ENCODE assay signal across 31 cellular contexts in genomic region chr13:112887151-112887550, GRCh38.
A peak's percentile ranks its signal among the peaks of the same experiment; 100 is the strongest.
DNase-seq lines count a peak whose midpoint lies in the region; ATAC-seq, FAIRE-seq and TF ChIP-seq lines count a peak whose summit lies in the region.
"Had no signal": no experiment of that assay in that cellular context is flagged by ENCODE, and none has a peak within 500 bp of the region (broad histone marks: within the 10 kb centered on the region; RNA-seq: fewer than 3 reads in every experiment).

No MANE protein-coding gene starts in this region.

- H3K4me3 Mint-ChIP-seq in stimulated activated naive B cell treated with anti-CD40 and anti-IgM and Interleukin-4, amounts not matched to agents 10 μg/mL and 1 μg/mL and 100 μg/mL, for 72 hours, result no peak overlapping the region
- H3K4me3 Mint-ChIP-seq in glutamatergic neuron (ENCODE audit: unreplicated experiment), result no peak overlapping the region
- H3K4me3 Mint-ChIP-seq: activated naive CD8-positive, alpha-beta T cell treated with anti-CD3 and anti-CD28 coated beads, Interleukin-2, amount 50 U/mL, for 24 hours; GM23338; nephron had no signal

- ATAC-seq in left cardiac atrium (no peak), GM12878 (no peak)
- no peak for ATAC-seq in stimulated activated naive B cell treated with anti-CD40 and anti-IgM and Interleukin-4, amounts not matched to agents 10 μg/mL and 1 μg/mL and 100 μg/mL, for 72 hours (replicated peaks)
- ATAC-seq: activated naive CD8-positive, alpha-beta T cell treated with anti-CD3 and anti-CD28 coated beads, Interleukin-2, amount 50 U/mL, for 24 hours; GM23338; stimulated activated naive CD8-positive, alpha-beta T cell treated with anti-CD3 and anti-CD28 coated beads, Interleukin-15, Interleukin-2, amounts not matched to agents 100 U/mL and 50 U/mL, for 24 hours had no signal

- no peak overlapping the region for H2AFZ ChIP-seq in GM12878 (ENCODE audit: control insufficient read depth, low read depth, low read length)
- H2AFZ ChIP-seq: GM23338, PC-9 had no signal

- in situ Hi-C loops in GM12878 (cut with MboI), result no loop called here

- POLR2A ChIA-PET in GM12878 (lab: Charles Lee), result interaction anchor here (0.6 kb wide), 1 partner anchor 185 kb away, joined by 4 read pairs; no protein-coding TSS in a partner anchor

- intact Hi-C loops in left cardiac atrium (cut with DNase I) (no loop called here), left ventricle myocardium inferior (cut with micrococcal nuclease) (no loop called here), GM12878 (cut with micrococcal nuclease; ENCODE audit: unreplicated experiment) (no loop called here)

- no peak for FAIRE-seq in GM12878 (lab: Jason Lieb, UNC)
- FAIRE-seq in small intestine (lab: Jason Lieb, UNC), result no peak
- FAIRE-seq: astrocyte had no signal

- H3K27me3 ChIP-seq in left ventricle myocardium inferior (ENCODE audit: low read depth), result peaks cover 19% of the 10 kb centered on the region
- no peaks in the 10 kb centered on the region; a peak in 1 of 4 replicates for H3K27me3 ChIP-seq in GM12878 (replicated peaks in 1 of 2; ENCODE audit: control insufficient read depth in 2 of 2, insufficient read depth in 2 of 2, low read length in 1 of 2)
- no peaks in the 10 kb centered on the region for H3K27me3 ChIP-seq in small intestine (ENCODE audit: control insufficient read depth in 2 of 2, insufficient read depth in 2 of 2, low read length in 2 of 2)
- H3K27me3 ChIP-seq: colonic mucosa, ovary had no signal

- no peaks in the 10 kb centered on the region for H3K79me2 ChIP-seq in GM12878 (ENCODE audit: control insufficient read depth, insufficient read depth, low read length)

- peaks cover 0 to 19% of the 10 kb centered on the region in 2 donors for H3K4me1 Mint-ChIP-seq in stimulated activated naive B cell treated with anti-CD40 and anti-IgM and Interleukin-4, amounts not matched to agents 10 μg/mL and 1 μg/mL and 100 μg/mL, for 72 hours
- peaks cover 15% of the 10 kb centered on the region for H3K4me1 Mint-ChIP-seq in glutamatergic neuron (ENCODE audit: low read depth, unreplicated experiment)
- H3K4me1 Mint-ChIP-seq: activated naive CD8-positive, alpha-beta T cell treated with anti-CD3 and anti-CD28 coated beads, Interleukin-2, amount 50 U/mL, for 24 hours had no signal

- SMC1A ChIA-PET in GM12878 (lab: Charles Lee; ENCODE audit: uncharacterized antibody, unreplicated experiment), result no interaction called here

- H3K9ac ChIP-seq in GM12878 (ENCODE audit: control insufficient read depth, insufficient read depth, low read length), result no peak overlapping the region
- H3K9ac ChIP-seq: BLaER1 had no signal

- RAD21 ChIA-PET in GM12878 (lab: Charles Lee; ENCODE audit: unreplicated experiment), result no interaction called here

- CTCF ChIA-PET in GM12878 (lab: Yijun Ruan, JAX), result interaction anchor here (2.2 kb wide), 1 partner anchor 13 kb away, joined by 10 read pairs; no protein-coding TSS in a partner anchor

- H4K20me1 ChIP-seq in GM12878 (ENCODE audit: control insufficient read depth, insufficient read depth), result no peaks in the 10 kb centered on the region

- H3K27ac Mint-ChIP-seq in stimulated activated naive B cell treated with anti-CD40 and anti-IgM and Interleukin-4, amounts not matched to agents 10 μg/mL and 1 μg/mL and 100 μg/mL, for 72 hours, result peak overlapping the region; percentile 52
- H3K27ac Mint-ChIP-seq in glutamatergic neuron (ENCODE audit: unreplicated experiment), result no peak overlapping the region
- H3K27ac Mint-ChIP-seq: activated naive CD8-positive, alpha-beta T cell treated with anti-CD3 and anti-CD28 coated beads, Interleukin-2, amount 50 U/mL, for 24 hours; GM23338; nephron had no signal

- H3K36me3 ChIP-seq in left ventricle myocardium inferior (peaks cover 15% of the 10 kb centered on the region), GM12878 (ENCODE audit: control insufficient read depth in 2 of 2, insufficient read depth in 2 of 2, low read length in 1 of 2) (no peaks in the 10 kb centered on the region; a peak in 1 of 4 replicates), small intestine (ENCODE audit: control insufficient read depth in 2 of 2, insufficient read depth in 2 of 2, low read length in 2 of 2) (no peaks in the 10 kb centered on the region)
- H3K36me3 ChIP-seq: colonic mucosa, ovary had no signal

- peaks cover 9 to 20% of the 10 kb centered on the region in 2 donors for H3K36me3 Mint-ChIP-seq in stimulated activated naive B cell treated with anti-CD40 and anti-IgM and Interleukin-4, amounts not matched to agents 10 μg/mL and 1 μg/mL and 100 μg/mL, for 72 hours
- H3K36me3 Mint-ChIP-seq in glutamatergic neuron (ENCODE audit: unreplicated experiment), result no peaks in the 10 kb centered on the region

- H3K4me1 ChIP-seq in left ventricle myocardium inferior (peaks cover 16% of the 10 kb centered on the region), GM12878 (ENCODE audit: control insufficient read depth, insufficient read depth, low read length) (no peaks in the 10 kb centered on the region), small intestine (ENCODE audit: control insufficient read depth in 2 of 2, insufficient read depth in 1 of 2, low read depth in 1 of 2, low read length in 1 of 2) (no peaks in the 10 kb centered on the region)

- H3K9me3 ChIP-seq in left ventricle myocardium inferior (replicated peaks), result no peaks in the 10 kb centered on the region
- no peaks in the 10 kb centered on the region for H3K9me3 ChIP-seq in GM12878 (replicated peaks; ENCODE audit: control insufficient read depth, insufficient read depth, low read length)
- H3K9me3 ChIP-seq in small intestine (ENCODE audit: control insufficient read depth, low read depth), result no peaks in the 10 kb centered on the region
- H3K9me3 ChIP-seq: BLaER1, colonic mucosa, ovary had no signal

- H3K4me3 ChIP-seq in left ventricle myocardium inferior (no peak overlapping the region), GM12878 (no peak overlapping the region), small intestine (ENCODE audit: low read depth in 1 of 2, low read length in 2 of 2) (no peak overlapping the region)
- H3K4me3 ChIP-seq: BLaER1, colonic mucosa, GM23338, ovary, PC-9, skin epidermis had no signal

- no TSS peak for BruUV-seq in GM12878 (replicated peaks; lab: Mats Ljungman, UMichigan)

- H3K27ac ChIP-seq in left ventricle myocardium inferior (replicated peaks) (no peak overlapping the region), GM12878 (ENCODE audit: control insufficient read depth, insufficient read depth) (no peak overlapping the region), small intestine (ENCODE audit: low read depth in 1 of 2, low read length in 1 of 2) (no peak overlapping the region)
- H3K27ac ChIP-seq: BLaER1, cardiac muscle cell, colonic mucosa, epithelial cell of prostate, ovary, PC-9, skin epidermis had no signal

- peak; percentile 15 for DNase-seq in left cardiac atrium
- no peak for DNase-seq in left ventricle myocardium inferior
- DNase-seq in NCI-H146 treated with DMSO at 0.1 percent for 48 hours (lab: John Stamatoyannopoulos, UW; ENCODE audit: unreplicated experiment), result peak; percentile 25
- DNase-seq in GM12878 (ENCODE audit: low read depth, low spot score), result no peak
- no peak for DNase-seq in stimulated activated naive B cell treated with anti-CD40 and anti-IgM and Interleukin-4, amounts not matched to agents 10 μg/mL and 1 μg/mL and 100 μg/mL, for 72 hours
- no peak for DNase-seq in NCI-H2171 treated with DMSO at 0.1 percent for 48 hours (lab: John Stamatoyannopoulos, UW)
- no peak for DNase-seq in glutamatergic neuron
- DNase-seq in small intestine, result no peak
- DNase-seq: activated CD4-positive, alpha-beta T cell treated with anti-CD3 and anti-CD28 coated beads for 48 hours; activated effector memory CD4-positive, alpha-beta T cell treated with anti-CD3 and anti-CD28 coated beads, Interleukin-2, amount 50 U/mL, for 16 hours; activated naive CD8-positive, alpha-beta T cell treated with anti-CD3 and anti-CD28 coated beads, Interleukin-2, amount 50 U/mL, for 24 hours; colonic mucosa; DMS79 treated with DMSO at 0.1 percent for 48 hours; effector CD8-positive, alpha-beta T cell; GF-D8; hippocampal formation; IMR-90; mammary epithelial cell; MV-4-11; NCI-H187; NCI-H524; ovary; PC-9; stimulated activated naive CD8-positive, alpha-beta T cell treated with anti-CD3 and anti-CD28 coated beads, Interleukin-15, Interleukin-2, amounts not matched to agents 100 U/mL and 50 U/mL, for 24 hours had no signal

- H3K27me3 Mint-ChIP-seq in stimulated activated naive B cell treated with anti-CD40 and anti-IgM and Interleukin-4, amounts not matched to agents 10 μg/mL and 1 μg/mL and 100 μg/mL, for 72 hours, result no peaks in the 10 kb centered on the region
- H3K27me3 Mint-ChIP-seq in glutamatergic neuron (ENCODE audit: unreplicated experiment), result peaks cover 1% of the 10 kb centered on the region
- H3K27me3 Mint-ChIP-seq: activated naive CD8-positive, alpha-beta T cell treated with anti-CD3 and anti-CD28 coated beads, Interleukin-2, amount 50 U/mL, for 24 hours had no signal

- H3K4me2 ChIP-seq in GM12878 (ENCODE audit: control insufficient read depth, insufficient read depth), result no peak overlapping the region
- H3K4me2 ChIP-seq: BLaER1, GM23338, PC-9 had no signal

- TF ChIP-seq CTCF in left ventricle myocardium inferior (IDR thresholded peaks at IDR 0.05; ENCODE audit: borderline replicate concordance), result no peak
- no peak for TF ChIP-seq CTCF in GM12878 (IDR thresholded peaks at IDR 0.05 in 2 of 3, conservative IDR thresholded peaks at IDR 0.05 in 1 of 3; ENCODE audit: control insufficient read depth in 2 of 3, extremely low read depth in 1 of 3, insufficient read depth in 1 of 3, low read depth in 3 of 3, low read length in 3 of 3)
- no peak for TF ChIP-seq CTCF in glutamatergic neuron (IDR thresholded peaks at IDR 0.05; ENCODE audit: partially characterized antibody, unreplicated experiment)

- peak; percentile 27; the same call in 1 of the 2 replicates for TF ChIP-seq POLR2A in GM12878 (IDR thresholded peaks at IDR 0.05; ENCODE audit: low read depth, low read length)

- TF ChIP-seq EP300 in GM12878 (IDR thresholded peaks at IDR 0.05; ENCODE audit: borderline replicate concordance in 1 of 2, control insufficient read depth in 1 of 2, low read depth in 2 of 2, low read length in 2 of 2), result no peak

- no peaks in the 10 kb centered on the region for H3K9me3 Mint-ChIP-seq in stimulated activated naive B cell treated with anti-CD40 and anti-IgM and Interleukin-4, amounts not matched to agents 10 μg/mL and 1 μg/mL and 100 μg/mL, for 72 hours
- no peaks in the 10 kb centered on the region for H3K9me3 Mint-ChIP-seq in glutamatergic neuron (ENCODE audit: unreplicated experiment)
- H3K9me3 Mint-ChIP-seq: activated naive CD8-positive, alpha-beta T cell treated with anti-CD3 and anti-CD28 coated beads, Interleukin-2, amount 50 U/mL, for 24 hours; GM23338; nephron had no signal

- 73% methylated on average over 5 of the region's 6 CpGs for WGBS in GM12878 (ENCODE audit: insufficient coverage, insufficient replicate concordance, low lambda C conversion rate, missing lambda C conversion rate)
- 63 to 88% (median 72%) methylated on average over 6 of the region's 6 CpGs for WGBS in small intestine, 3 donors

- no peak for TF ChIP-seq RAD21 in GM12878 (IDR thresholded peaks at IDR 0.05; ENCODE audit: insufficient read depth, low read depth, low read length)

TF ChIP-seq in GM12878, 131 proteins besides CTCF, POLR2A, EP300 and RAD21 (continues in another document):
- TF ChIP-seq GATAD2B (conservative IDR thresholded peaks at IDR 0.05; ENCODE audit: low read depth) (no peak), SMARCA5 (IDR thresholded peaks at IDR 0.05) (no peak), CHD1 (IDR thresholded peaks at IDR 0.05; ENCODE audit: low read depth, low read length) (no peak)

Comparison
In these comparisons a context has a peak if more than half of its experiments do, and no peak if none do; other contexts are left out.
1. DNase-seq: peak in left cardiac atrium (single experiment) and NCI-H146 treated with DMSO at 0.1 percent for 48 hours (single experiment); none in left ventricle myocardium inferior (single experiment), GM12878 (single experiment), stimulated activated naive B cell treated with anti-CD40 and anti-IgM and Interleukin-4, amounts not matched to agents 10 μg/mL and 1 μg/mL and 100 μg/mL, for 72 hours (single experiment), NCI-H2171 treated with DMSO at 0.1 percent for 48 hours (single experiment), glutamatergic neuron (single experiment) and small intestine (single experiment).